15 cellular contexts compared by ENCODE assay signal in genomic region chr1:51299185-51299584, GRCh38. TPM values are rescaled to one million over a fixed set of nuclear protein-coding genes. Genes with fewer than 3 reads are reported as not detected.
DNase-seq lines count a peak whose midpoint lies in the region; ATAC-seq and TF ChIP-seq lines count a peak whose summit lies in the region.
"Had no signal": no experiment of that assay in that cellular context is flagged by ENCODE, and none has a peak within 500 bp of the region (broad histone marks: within the 10 kb centered on the region; RNA-seq: fewer than 3 reads in every experiment).

No MANE protein-coding gene starts in this region.

- H3F3A ChIP-seq in PC-3 (ENCODE audit: low read length, unreplicated experiment): no peaks in the 10 kb centered on the region

- no peak overlapping the region for H3K4me2 ChIP-seq in PC-3 (ENCODE audit: low read length)
- H3K4me2 ChIP-seq: BLaER1 treated with 17β-estradiol and CSF1 and Interleukin-3, amounts not matched to agents 10 nM and 100 nM; KMS-11 had no signal

- no peaks in the 10 kb centered on the region for H3K79me2 ChIP-seq in PC-3 (ENCODE audit: low read length)

- peaks cover 29% of the 10 kb centered on the region for H3K9me3 Mint-ChIP-seq in endodermal cell
- H3K9me3 Mint-ChIP-seq: CD4-positive, CD25-positive, alpha-beta regulatory T cell; IgD-negative memory B cell had no signal

- TF ChIP-seq POLR2A in spleen (IDR thresholded peaks at IDR 0.05): no peak

- H3K4me3 Mint-ChIP-seq in endodermal cell: no peak overlapping the region

- no peaks in the 10 kb centered on the region for H3K9me2 ChIP-seq in PC-3 (replicated peaks; ENCODE audit: low read length)

- BruUV-seq in A673 (replicated peaks; lab: Mats Ljungman, UMichigan): no TSS peak
- BruUV-seq in PC-3 (replicated peaks; lab: Mats Ljungman, UMichigan): no TSS peak

- H3K27ac ChIP-seq in A673 (ENCODE audit: low read depth, low read length, poor library complexity, severe bottlenecking): no peak overlapping the region
- H3K27ac ChIP-seq in PC-3 (ENCODE audit: low read length): no peak overlapping the region
- H3K27ac ChIP-seq in endodermal cell (ENCODE audit: low read depth, low read length): no peak overlapping the region
- H3K27ac ChIP-seq in spleen: no peak overlapping the region
- H3K27ac ChIP-seq: 22Rv1; BLaER1 treated with 17β-estradiol and CSF1 and Interleukin-3, amounts not matched to agents 10 nM and 100 nM; KMS-11 had no signal

- DNase-seq in A673 (ENCODE audit: low spot score) (no peak), PC-3 (no peak), endodermal cell (no peak), spleen (peak; percentile 58), NCI-H526 treated with DMSO at 0.1 percent for 48 hours (lab: John Stamatoyannopoulos, UW) (no peak), AG08395 (ENCODE audit: low spot score) (no peak)
- DNase-seq: CD4-positive, CD25-positive, alpha-beta regulatory T cell; DMS53; GF-D8; GOT3 had no signal

- no peak for ATAC-seq in PC-3
- no peak for ATAC-seq in HG02623 (IDR thresholded peaks at IDR 0.05; ENCODE audit: unreplicated experiment)

- H3K36me3 Mint-ChIP-seq in endodermal cell (ENCODE audit: low read depth): peaks cover 17% of the 10 kb centered on the region
- H3K36me3 Mint-ChIP-seq: CD4-positive, CD25-positive, alpha-beta regulatory T cell; IgD-negative memory B cell had no signal

- peaks cover 10% of the 10 kb centered on the region for H3K27me3 Mint-ChIP-seq in endodermal cell (ENCODE audit: insufficient read depth)
- H3K27me3 Mint-ChIP-seq: CD4-positive, CD25-positive, alpha-beta regulatory T cell had no signal

- TF ChIP-seq CTCF in A673 (conservative IDR thresholded peaks at IDR 0.05; ENCODE audit: low read depth, low read length) (0 out of 2 replicates have a peak, but pooled peaks have one; percentile 10), PC-3 (conservative IDR thresholded peaks at IDR 0.05; ENCODE audit: low read depth, low read length) (peak; percentile 14; the same call in 1 of the 2 replicates), endodermal cell (conservative IDR thresholded peaks at IDR 0.05) (no peak), spleen (IDR thresholded peaks at IDR 0.05 in 8 of 11, conservative IDR thresholded peaks at IDR 0.05 in 3 of 11) (no peak)

- CTCF ChIA-PET in A673 (lab: Charles Lee) (no interaction called here), PC-3 (lab: Charles Lee) (no interaction called here)

- WGBS in endodermal cell (ENCODE audit: insufficient coverage in 1 of 2, insufficient read length in 1 of 2), 2 experiments: 96 to 97% methylated on average over 6 to 9 of the region's 9 CpGs
- 89 to 97% (median 95%) methylated on average over 5 to 9 of the region's 9 CpGs for whole genome bisulfite sequencing in spleen, 5 donors

- H3K4me3 ChIP-seq in A673 (ENCODE audit: low read depth, low read length, poor library complexity, severe bottlenecking) (no peak overlapping the region), PC-3 (ENCODE audit: low read length) (no peak overlapping the region), endodermal cell (ENCODE audit: low read length) (peak overlapping the region; percentile 23), spleen (no peak overlapping the region)
- H3K4me3 ChIP-seq: BLaER1 treated with 17β-estradiol and CSF1 and Interleukin-3, amounts not matched to agents 10 nM and 100 nM had no signal

- H3K36me3 ChIP-seq in A673 (ENCODE audit: insufficient read depth, low read length, poor library complexity, severe bottlenecking): no peaks in the 10 kb centered on the region
- H3K36me3 ChIP-seq in PC-3 (ENCODE audit: low read depth, low read length): no peaks in the 10 kb centered on the region
- no peaks in the 10 kb centered on the region for H3K36me3 ChIP-seq in endodermal cell (ENCODE audit: control insufficient read depth, insufficient read depth, low read length)
- no peaks in the 10 kb centered on the region for H3K36me3 ChIP-seq in spleen

- H3K4me1 ChIP-seq in A673 (ENCODE audit: insufficient read depth, low read length, poor library complexity, severe bottlenecking) (peaks cover 15% of the 10 kb centered on the region), PC-3 (ENCODE audit: insufficient read depth, low read length) (0 out of 2 replicates have a peak, but pooled peaks cover 4% of the 10 kb centered on the region), endodermal cell (ENCODE audit: control insufficient read depth, insufficient read depth, low read length) (peaks cover 7% of the 10 kb centered on the region), spleen (peaks cover 0 to 42% (median 20%) of the 10 kb centered on the region in 6 donors)

- POLR2A ChIA-PET in A673 (lab: Charles Lee; ENCODE audit: low non-redundant PET): no interaction called here
- POLR2A ChIA-PET in PC-3 (lab: Charles Lee; ENCODE audit: unreplicated experiment): no interaction called here

- H3K27me3 ChIP-seq in A673 (replicated peaks; ENCODE audit: insufficient read depth, low read depth, low read length, poor library complexity): no peaks in the 10 kb centered on the region
- no peaks in the 10 kb centered on the region for H3K27me3 ChIP-seq in PC-3 (ENCODE audit: low read length)
- no peaks in the 10 kb centered on the region for H3K27me3 ChIP-seq in endodermal cell (ENCODE audit: control insufficient read depth, insufficient read depth, low read length, poor library complexity, severe bottlenecking)
- no peaks in the 10 kb centered on the region for H3K27me3 ChIP-seq in spleen (replicated peaks in 1 of 7)
- H3K27me3 ChIP-seq: BLaER1 treated with 17β-estradiol and CSF1 and Interleukin-3, amounts not matched to agents 10 nM and 100 nM had no signal

- no peak overlapping the region for H3K9ac ChIP-seq in PC-3 (ENCODE audit: low read length)
- H3K9ac ChIP-seq in endodermal cell (ENCODE audit: extremely low read depth, low read length, poor library complexity, severe bottlenecking): no peak overlapping the region
- H3K9ac ChIP-seq: BLaER1 treated with 17β-estradiol and CSF1 and Interleukin-3, amounts not matched to agents 10 nM and 100 nM; KMS-11 had no signal

- peaks cover 9% of the 10 kb centered on the region for H3K4me1 Mint-ChIP-seq in endodermal cell

- no peak overlapping the region for H3K27ac Mint-ChIP-seq in endodermal cell
- H3K27ac Mint-ChIP-seq: CD4-positive, CD25-positive, alpha-beta regulatory T cell had no signal

- intact Hi-C loops in A673 (cut with micrococcal nuclease; ENCODE audit: unreplicated experiment): no loop called here
- intact Hi-C loops in PC-3 (cut with micrococcal nuclease): loop anchor here (5.0 kb wide), 1 partner anchor 62 kb away; the partner anchor contains the start of gene RNF11
- intact Hi-C loops in spleen (cut with DNase I; ENCODE audit: low total_unique reads): no loop called here

- H3K9me3 ChIP-seq in A673 (ENCODE audit: low read depth, low read length, poor library complexity, severe bottlenecking): no peaks in the 10 kb centered on the region
- no peaks in the 10 kb centered on the region for H3K9me3 ChIP-seq in PC-3 (ENCODE audit: low read length)
- H3K9me3 ChIP-seq in endodermal cell (ENCODE audit: control insufficient read depth, low read length): peaks cover 25% of the 10 kb centered on the region
- no peaks in the 10 kb centered on the region for H3K9me3 ChIP-seq in spleen

- no peaks in the 10 kb centered on the region for H4K20me1 ChIP-seq in PC-3 (ENCODE audit: low read length)
- H4K20me1 ChIP-seq: BLaER1 treated with 17β-estradiol and CSF1 and Interleukin-3, amounts not matched to agents 10 nM and 100 nM had no signal

- no peak overlapping the region for H2AFZ ChIP-seq in PC-3 (ENCODE audit: low read length)

RNA-seq across cellular contexts. Expression of gene TTC39A, which starts 31.2 kb away (rescaled TPM):
- total RNA-seq in A673 (2021) (3.1 and 5.1 TPM in 2 replicates), PC-3 (2014; rRNA removed) (11.1 and 12.3 TPM in 2 replicates), endodermal cell (10 to 100 TPM; 12.8 to 20.7 TPM), spleen (1 to 10 TPM in 2 of 7 donors, under 1 TPM in 4, not detected in 1; 0.24 to 2.4 (median 0.57) TPM)
- polyA plus RNA-seq in endodermal cell (2013, experiment 1 of 2): 2.1 TPM
- polyA plus RNA-seq in endodermal cell (2013, experiment 2 of 2): 4.3 TPM
- polyA plus RNA-seq in spleen: 1 to 10 TPM in 1 of 3 donors, under 1 TPM in 2; 0.43 to 1.2 (median 0.70) TPM
- total RNA-seq: CD4-positive, CD25-positive, alpha-beta regulatory T cell had no signal
- polyA plus RNA-seq: IgD-negative memory B cell had no signal

Comparison
In these comparisons a context has a peak if more than half of its experiments do, and no peak if none do; other contexts are left out.
1. CTCF ChIP-seq: peak in A673 (single experiment) and PC-3 (single experiment); none in endodermal cell (single experiment) and spleen (0 of 11).